ENCODE assay signal across 7 cellular contexts in genomic region chr2:88265352-88265960, GRCh38.
DNase-seq lines count a peak whose midpoint lies in the region; ATAC-seq lines count a peak whose summit lies in the region.

No MANE protein-coding gene starts in this region.

- H3K9me3 Mint-ChIP-seq in activated naive CD8-positive, alpha-beta T cell treated with anti-CD3 and anti-CD28 coated beads for 36 hours = peaks cover 2% of the 10 kb centered on the region

- no peak overlapping the region for H3K27ac Mint-ChIP-seq in activated naive CD8-positive, alpha-beta T cell treated with anti-CD3 and anti-CD28 coated beads for 36 hours

- DNase-seq in activated naive CD8-positive, alpha-beta T cell treated with anti-CD3 and anti-CD28 coated beads for 36 hours = peak; percentile 17
- peak; percentile 10 for DNase-seq in non-pigmented ciliary epithelial cell (ENCODE audit: low read depth)
- DNase-seq in putamen (ENCODE audit: low spot score) = no peak
- DNase-seq in NCI-H82 (lab: John Stamatoyannopoulos, UW) = no peak

- ATAC-seq in GM18870 (IDR thresholded peaks at IDR 0.05; ENCODE audit: unreplicated experiment) (peak; percentile 96), HG03520 (IDR thresholded peaks at IDR 0.05; ENCODE audit: unreplicated experiment) (peak; percentile 98), HG02970 (IDR thresholded peaks at IDR 0.05; ENCODE audit: low FRiP score, unreplicated experiment) (no peak)

- H3K27me3 Mint-ChIP-seq in activated naive CD8-positive, alpha-beta T cell treated with anti-CD3 and anti-CD28 coated beads for 36 hours = peaks cover 16% of the 10 kb centered on the region

- H3K4me3 Mint-ChIP-seq in activated naive CD8-positive, alpha-beta T cell treated with anti-CD3 and anti-CD28 coated beads for 36 hours = no peak overlapping the region

- H3K4me1 Mint-ChIP-seq in activated naive CD8-positive, alpha-beta T cell treated with anti-CD3 and anti-CD28 coated beads for 36 hours = peaks cover 6% of the 10 kb centered on the region

- no peaks in the 10 kb centered on the region for H3K36me3 Mint-ChIP-seq in activated naive CD8-positive, alpha-beta T cell treated with anti-CD3 and anti-CD28 coated beads for 36 hours

Comparison
In these comparisons a context has a peak if more than half of its experiments do, and no peak if none do; other contexts are left out.
1. DNase-seq: peak in activated naive CD8-positive, alpha-beta T cell treated with anti-CD3 and anti-CD28 coated beads for 36 hours (single experiment) and non-pigmented ciliary epithelial cell (single experiment); none in putamen (single experiment) and NCI-H82 (single experiment).